In the genomic region with DNA sequence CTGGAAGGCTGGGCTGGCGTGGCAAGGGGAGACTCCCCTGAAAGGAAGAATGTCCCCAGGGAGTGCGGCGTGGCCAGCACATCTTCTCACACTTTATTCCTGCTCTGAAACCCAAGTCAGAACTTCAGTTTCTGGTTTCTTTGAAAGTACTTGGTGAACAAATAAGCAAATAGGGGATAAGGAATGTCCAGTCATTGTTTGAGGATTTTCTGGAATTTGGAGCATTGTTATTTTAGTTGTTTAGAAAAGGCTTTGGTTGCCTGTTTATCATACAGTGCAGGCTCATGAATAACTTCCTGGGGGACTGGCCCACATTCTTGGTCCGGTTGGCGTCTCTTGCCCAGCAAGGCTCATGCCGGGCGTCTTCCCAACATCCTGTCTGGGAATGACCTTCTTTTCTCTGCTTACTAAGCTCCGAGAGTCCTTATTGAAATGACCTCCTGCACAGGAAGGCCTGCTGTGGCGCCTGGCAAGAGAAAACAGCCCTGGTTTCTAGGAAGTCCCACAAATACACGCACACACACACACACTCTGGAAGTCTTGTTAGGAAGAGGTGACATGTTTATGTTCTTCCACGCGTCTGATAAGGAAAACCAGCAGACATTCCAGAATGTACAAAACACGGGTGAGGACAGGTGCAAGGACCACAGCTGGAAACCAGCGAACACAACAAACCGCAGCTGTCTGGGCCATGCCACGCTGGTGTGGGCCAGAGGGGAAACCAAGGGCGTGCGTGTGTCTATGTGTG, we compare ENCODE assay signal across 1 cellular context.
TF ChIP-seq lines count a peak whose summit lies in the region.

No MANE protein-coding gene starts in this region.

TF ChIP-seq in SK-N-SH, 30 proteins besides CTCF, POLR2A, EP300 and RAD21 (continued from another document):
- TF ChIP-seq, protein P1, sequence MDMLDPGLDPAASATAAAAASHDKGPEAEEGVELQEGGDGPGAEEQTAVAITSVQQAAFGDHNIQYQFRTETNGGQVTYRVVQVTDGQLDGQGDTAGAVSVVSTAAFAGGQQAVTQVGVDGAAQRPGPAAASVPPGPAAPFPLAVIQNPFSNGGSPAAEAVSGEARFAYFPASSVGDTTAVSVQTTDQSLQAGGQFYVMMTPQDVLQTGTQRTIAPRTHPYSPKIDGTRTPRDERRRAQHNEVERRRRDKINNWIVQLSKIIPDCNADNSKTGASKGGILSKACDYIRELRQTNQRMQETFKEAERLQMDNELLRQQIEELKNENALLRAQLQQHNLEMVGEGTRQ (IDR thresholded peaks at IDR 0.05; ENCODE audit: borderline replicate concordance, low read depth, low read length) = no peak
- TF ChIP-seq CHD2 (IDR thresholded peaks at IDR 0.05; ENCODE audit: low read length, partially characterized antibody) = no peak
- TF ChIP-seq POLR2AphosphoS5 (IDR thresholded peaks at IDR 0.05; ENCODE audit: low read depth, low read length) = no peak
- TF ChIP-seq JUND (IDR thresholded peaks at IDR 0.05) = peak; percentile 24; the same call in 1 of the 2 replicates
- TF ChIP-seq RXRA (IDR thresholded peaks at IDR 0.05; ENCODE audit: borderline replicate concordance, low read depth) = peak; percentile 48; the same call in 1 of the 2 replicates
- no peak for TF ChIP-seq GATA2 (CRISPR knock-in tag; IDR thresholded peaks at IDR 0.05)
- peak; percentile 33; the same call in 1 of the 2 replicates for TF ChIP-seq NFIC (IDR thresholded peaks at IDR 0.05; ENCODE audit: borderline replicate concordance)
- TF ChIP-seq RFX5 (IDR thresholded peaks at IDR 0.05; ENCODE audit: low read length) = no peak
- TF ChIP-seq TEAD4 (IDR thresholded peaks at IDR 0.05; ENCODE audit: borderline replicate concordance, insufficient read depth) = peak; percentile 76
